In genomic region chrX:12962041-12962504, GRCh38 we compare ENCODE assay signal across 1 cellular context.
TF ChIP-seq lines count a peak whose summit lies in the region.

No MANE protein-coding gene starts in this region.

TF ChIP-seq in K562, 482 proteins besides CTCF, POLR2A, EP300 and RAD21 (continued from another document and continues in another):
- TF ChIP-seq TSHZ1 (CRISPR knock-in tag; IDR thresholded peaks at IDR 0.05) (peak; percentile 70), KAT7 (CRISPR knock-in tag; IDR thresholded peaks at IDR 0.05; ENCODE audit: borderline replicate concordance) (no peak), ADNP (tag; IDR thresholded peaks at IDR 0.05) (no peak), ERF (CRISPR knock-in tag; IDR thresholded peaks at IDR 0.05) (0 out of 2 replicates have a peak, but pooled peaks have one; percentile 74), NRF1 (conservative IDR thresholded peaks at IDR 0.05 in 1 of 2, IDR thresholded peaks at IDR 0.05 in 1 of 2) (peak; percentile 59 to 68), ATF7 (IDR thresholded peaks at IDR 0.05) (0 out of 2 replicates have a peak, but pooled peaks have one; percentile 36), JUND (IDR thresholded peaks at IDR 0.05; ENCODE audit: borderline replicate concordance, low read depth, low read length) (no peak), JUND (tag; IDR thresholded peaks at IDR 0.05; ENCODE audit: borderline replicate concordance, low read depth, low read length) (peak; percentile 55; the same call in 1 of the 3 replicates), TEAD4 (IDR thresholded peaks at IDR 0.05; ENCODE audit: low read length) (0 out of 2 replicates have a peak, but pooled peaks have one; percentile 8), TEAD4 (CRISPR knock-in tag; IDR thresholded peaks at IDR 0.05; ENCODE audit: borderline replicate concordance) (no peak), MAX (CRISPR knock-in tag; IDR thresholded peaks at IDR 0.05) (peak; percentile 70), HOMEZ (CRISPR knock-in tag; IDR thresholded peaks at IDR 0.05) (0 out of 2 replicates have a peak, but pooled peaks have one; percentile 38), NONO (IDR thresholded peaks at IDR 0.05; ENCODE audit: low read depth in 2 of 2, low read length in 1 of 2) (no peak), MGA (IDR thresholded peaks at IDR 0.05) (peak; percentile 83), ZNF586 (CRISPR knock-in tag; conservative IDR thresholded peaks at IDR 0.05) (no peak), RNF2 (IDR thresholded peaks at IDR 0.05) (peak; percentile 45; the same call in 1 of the 2 replicates), MTA1 (IDR thresholded peaks at IDR 0.05; ENCODE audit: borderline replicate concordance) (0 out of 2 replicates have a peak, but pooled peaks have one; percentile 34), MNT (conservative IDR thresholded peaks at IDR 0.05) (0 out of 4 replicates have a peak, but pooled peaks of 1 of the 2 experiments have one; percentile 17), DPF2 (IDR thresholded peaks at IDR 0.05) (peak; percentile 52; the same call in 1 of the 2 replicates), ZNF311 (CRISPR knock-in tag; IDR thresholded peaks at IDR 0.05) (no peak), HIVEP1 (CRISPR knock-in tag; IDR thresholded peaks at IDR 0.05) (0 out of 2 replicates have a peak, but pooled peaks have one; percentile 40), TEAD1 (CRISPR knock-in tag; IDR thresholded peaks at IDR 0.05) (peak in 1 of 2 experiments; percentile 42; a peak in 1 of 4 replicates), CBFA2T3 (IDR thresholded peaks at IDR 0.05) (no peak), ZNF778 (CRISPR knock-in tag; IDR thresholded peaks at IDR 0.05) (no peak), CTBP1 (IDR thresholded peaks at IDR 0.05; ENCODE audit: borderline replicate concordance) (peak; percentile 94), CREM (IDR thresholded peaks at IDR 0.05; ENCODE audit: low read depth) (peak; percentile 72), ZFX (CRISPR knock-in tag; IDR thresholded peaks at IDR 0.05) (peak; percentile 44; the same call in 1 of the 2 replicates), ZNF232 (CRISPR knock-in tag; IDR thresholded peaks at IDR 0.05) (no peak), ZNF23 (CRISPR knock-in tag; IDR thresholded peaks at IDR 0.05) (no peak), NFIX (CRISPR knock-in tag; IDR thresholded peaks at IDR 0.05; ENCODE audit: low read depth) (0 out of 2 replicates have a peak, but pooled peaks have one; percentile 14), NBN (IDR thresholded peaks at IDR 0.05; ENCODE audit: low read depth) (no peak), ETV5 (CRISPR knock-in tag; IDR thresholded peaks at IDR 0.05; ENCODE audit: low read depth) (no peak), SREBF2 (CRISPR knock-in tag; IDR thresholded peaks at IDR 0.05) (no peak), MITF (IDR thresholded peaks at IDR 0.05) (0 out of 2 replicates have a peak, but pooled peaks have one; percentile 28)
- TF ChIP-seq, protein P1, sequence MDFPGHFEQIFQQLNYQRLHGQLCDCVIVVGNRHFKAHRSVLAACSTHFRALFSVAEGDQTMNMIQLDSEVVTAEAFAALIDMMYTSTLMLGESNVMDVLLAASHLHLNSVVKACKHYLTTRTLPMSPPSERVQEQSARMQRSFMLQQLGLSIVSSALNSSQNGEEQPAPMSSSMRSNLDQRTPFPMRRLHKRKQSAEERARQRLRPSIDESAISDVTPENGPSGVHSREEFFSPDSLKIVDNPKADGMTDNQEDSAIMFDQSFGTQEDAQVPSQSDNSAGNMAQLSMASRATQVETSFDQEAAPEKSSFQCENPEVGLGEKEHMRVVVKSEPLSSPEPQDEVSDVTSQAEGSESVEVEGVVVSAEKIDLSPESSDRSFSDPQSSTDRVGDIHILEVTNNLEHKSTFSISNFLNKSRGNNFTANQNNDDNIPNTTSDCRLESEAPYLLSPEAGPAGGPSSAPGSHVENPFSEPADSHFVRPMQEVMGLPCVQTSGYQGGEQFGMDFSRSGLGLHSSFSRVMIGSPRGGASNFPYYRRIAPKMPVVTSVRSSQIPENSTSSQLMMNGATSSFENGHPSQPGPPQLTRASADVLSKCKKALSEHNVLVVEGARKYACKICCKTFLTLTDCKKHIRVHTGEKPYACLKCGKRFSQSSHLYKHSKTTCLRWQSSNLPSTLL (IDR thresholded peaks at IDR 0.05) = no peak
- TF ChIP-seq, protein P2, sequence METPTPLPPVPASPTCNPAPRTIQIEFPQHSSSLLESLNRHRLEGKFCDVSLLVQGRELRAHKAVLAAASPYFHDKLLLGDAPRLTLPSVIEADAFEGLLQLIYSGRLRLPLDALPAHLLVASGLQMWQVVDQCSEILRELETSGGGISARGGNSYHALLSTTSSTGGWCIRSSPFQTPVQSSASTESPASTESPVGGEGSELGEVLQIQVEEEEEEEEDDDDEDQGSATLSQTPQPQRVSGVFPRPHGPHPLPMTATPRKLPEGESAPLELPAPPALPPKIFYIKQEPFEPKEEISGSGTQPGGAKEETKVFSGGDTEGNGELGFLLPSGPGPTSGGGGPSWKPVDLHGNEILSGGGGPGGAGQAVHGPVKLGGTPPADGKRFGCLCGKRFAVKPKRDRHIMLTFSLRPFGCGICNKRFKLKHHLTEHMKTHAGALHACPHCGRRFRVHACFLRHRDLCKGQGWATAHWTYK (CRISPR knock-in tag; IDR thresholded peaks at IDR 0.05) = 0 out of 2 replicates have a peak, but pooled peaks have one; percentile 38
